Comparison of ENCODE assay signal across 7 cellular contexts in the genomic region with DNA sequence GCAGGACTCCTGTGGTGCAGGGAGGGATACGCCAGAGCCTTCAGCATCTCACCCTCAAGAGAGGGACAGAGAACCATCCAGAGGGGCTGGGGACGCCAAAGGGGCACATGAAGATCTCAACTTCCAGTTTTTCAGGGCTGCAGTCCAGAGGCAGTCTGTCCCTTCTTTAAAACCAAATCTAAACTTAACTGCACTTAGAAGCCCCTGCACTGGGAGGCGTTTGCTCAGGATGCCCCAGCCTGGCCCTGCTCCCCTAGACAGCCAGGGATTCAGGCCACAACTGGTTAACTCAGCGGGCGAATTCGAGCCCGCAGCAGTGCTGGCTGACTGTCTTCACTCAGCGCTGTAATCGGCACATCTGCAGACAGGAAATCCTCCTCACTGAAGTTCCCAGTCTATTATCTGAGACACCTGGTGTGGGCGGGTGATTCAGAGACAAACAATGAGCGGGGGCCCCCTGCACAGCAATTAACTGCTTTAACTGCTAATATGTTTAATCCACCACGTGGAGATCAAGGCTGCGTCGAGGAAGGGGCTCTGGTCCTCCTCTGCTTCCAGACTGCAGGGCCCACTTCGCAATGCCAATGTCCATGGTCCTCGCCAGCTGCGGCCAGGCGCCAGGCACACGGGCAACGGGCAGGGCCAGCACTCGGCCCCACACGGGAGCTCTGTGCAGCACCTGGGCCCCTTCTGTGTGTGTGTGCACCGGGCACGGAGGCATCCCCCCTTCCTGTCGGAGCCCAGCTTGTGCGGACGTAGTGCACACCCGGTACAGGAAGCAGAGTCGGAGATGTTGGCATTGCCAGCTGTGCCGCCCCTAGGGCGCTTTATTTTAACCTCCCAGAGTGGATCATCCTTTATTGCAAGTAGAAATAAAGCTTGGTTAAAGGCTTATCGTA. TPM values are rescaled to one million over a fixed set of nuclear protein-coding genes. Genes with fewer than 3 reads are reported as not detected.
DNase-seq lines count a peak whose midpoint lies in the region; ATAC-seq, FAIRE-seq and TF ChIP-seq lines count a peak whose summit lies in the region.

No MANE protein-coding gene starts in this region.

- intact Hi-C loops in K562 (cut with micrococcal nuclease) = loop anchor here (5.0 kb wide), 2 partner anchors 134 to 159 kb away; no protein-coding TSS in a partner anchor

- peak overlapping the region; percentile 49 for H3K4me2 ChIP-seq in K562 (ENCODE audit: insufficient read depth, low read length)

- peak overlapping the region; percentile 25 for H2AFZ ChIP-seq in K562 (ENCODE audit: low read depth, low read length)

- TF ChIP-seq EP300 in K562 (IDR thresholded peaks at IDR 0.05; ENCODE audit: low read length) = peak; percentile 99

- peaks cover 34% of the 10 kb centered on the region for H4K20me1 ChIP-seq in K562 (replicated peaks; ENCODE audit: control insufficient read depth, insufficient read depth, low read length)

- peaks cover 13% of the 10 kb centered on the region; the same call in 1 of the 3 replicates for H3K36me3 ChIP-seq in K562 (ENCODE audit: control insufficient read depth, insufficient read depth, low read length)
- peaks cover 0 to 16% of the 10 kb centered on the region in 2 donors for H3K36me3 ChIP-seq in lung (ENCODE audit: control insufficient read depth in 2 of 2, insufficient read depth in 2 of 2, low read length in 2 of 2)

- H3K27ac ChIP-seq in K562 (ENCODE audit: extremely low read depth, low read depth, low read length) (peak overlapping the region; percentile 46; the same call in 2 of the 3 replicates), lung (ENCODE audit: low read depth in 1 of 2, low read length in 1 of 2) (peak overlapping the region in 1 of 2 donors; percentile 43)

- DNase-seq in NCI-H1092 (lab: John Stamatoyannopoulos, UW) (peak; percentile 48), T-helper 9 cell (peak; percentile 64), K562 (ENCODE audit: extremely low read depth in 1 of 4, low spot score in 3 of 4) (peak; percentile 98 to 99 (median 98)), lung (ENCODE audit: low spot score) (no peak), midbrain (lab: John Stamatoyannopoulos, UW) (no peak)
- peak; percentile 67 to 68 for DNase-seq in stimulated activated CD8-positive, alpha-beta memory T cell treated with anti-CD3 and anti-CD28 coated beads, Interleukin-15, amount 100 ng/mL, for 48 hours (ENCODE audit: low read depth in 2 of 2)

- peaks cover 24 to 62% of the 10 kb centered on the region in 2 experiments for H3K4me1 ChIP-seq in K562 (replicated peaks in 1 of 2; ENCODE audit: control insufficient read depth in 2 of 2, insufficient read depth in 2 of 2, low read length in 2 of 2)
- peaks cover 0 to 15% of the 10 kb centered on the region in 2 donors for H3K4me1 ChIP-seq in lung (ENCODE audit: control insufficient read depth in 2 of 2, insufficient read depth in 2 of 2, low read length in 2 of 2)

- POLR2A ChIA-PET in K562 (lab: Yijun Ruan, JAX) = interaction anchor here (0.7 to 11.1 kb wide), 12 partner anchors 10 to 1978 kb away, joined by 3 to 141 read pairs (median 4); no protein-coding TSS in a partner anchor

- H3K4me3 ChIP-seq in K562 = no peak overlapping the region
- no peak overlapping the region for H3K4me3 ChIP-seq in lung

- H3K9me3 ChIP-seq in K562 (replicated peaks; ENCODE audit: control insufficient read depth, insufficient read depth, low read depth, low read length) (no peaks in the 10 kb centered on the region), lung (ENCODE audit: control insufficient read depth in 2 of 2, insufficient read depth in 1 of 2, low read length in 1 of 2) (no peaks in the 10 kb centered on the region)

- peak; percentile 97 for FAIRE-seq in K562 (lab: Jason Lieb, UNC)

- TF ChIP-seq CTCF in K562 (IDR thresholded peaks at IDR 0.05 in 2 of 3, conservative IDR thresholded peaks at IDR 0.05 in 1 of 3; ENCODE audit: insufficient read depth in 2 of 3, low read depth in 1 of 3, low read length in 3 of 3) (peak in 2 of 3 experiments; percentile 9 to 33; a peak in 2 of 6 replicates), lung (IDR thresholded peaks at IDR 0.05; ENCODE audit: control extremely low read depth, extremely low read depth) (no peak)

- no peaks in the 10 kb centered on the region for H3K79me2 ChIP-seq in K562 (ENCODE audit: control insufficient read depth, insufficient read depth, low read length)

- ATAC-seq in K562 (peak; percentile 92), lung (ENCODE audit: insufficient read depth, low FRiP score) (peak; percentile 12)

- peak overlapping the region; percentile 1 to 77; a peak in 3 of 4 replicates for H3K9ac ChIP-seq in K562 (ENCODE audit: insufficient read depth in 1 of 2, low read depth in 2 of 2, low read length in 2 of 2)

- H3K27me3 ChIP-seq in K562 (ENCODE audit: control insufficient read depth in 2 of 2, insufficient read depth in 2 of 2, low read length in 2 of 2) = no peaks in the 10 kb centered on the region
- no peaks in the 10 kb centered on the region for H3K27me3 ChIP-seq in lung (ENCODE audit: control insufficient read depth, insufficient read depth)

- no TSS peak for BruUV-seq in K562 (replicated peaks; lab: Mats Ljungman, UMichigan)

- TF ChIP-seq POLR2A in GM18951 (IDR thresholded peaks at IDR 0.05; ENCODE audit: extremely low read depth, insufficient read depth, insufficient read length) = peak; percentile 15
- TF ChIP-seq POLR2A in K562 (conservative IDR thresholded peaks at IDR 0.05) = no peak; the same call in 1 of the 2 replicates

- CTCF ChIA-PET in K562 (lab: Yijun Ruan, JAX; ENCODE audit: low intra/inter-chr PET ratio) = no interaction called here

- peak in 1 of 2 experiments; percentile 54; a peak in 2 of 4 replicates for TF ChIP-seq RAD21 in K562 (CRISPR knock-in tag; conservative IDR thresholded peaks at IDR 0.05 in 1 of 2, IDR thresholded peaks at IDR 0.05 in 1 of 2)

- 18% methylated on average over 32 of the region's 32 CpGs for WGBS in K562 (ENCODE audit: insufficient coverage, low coverage, missing lambda C conversion rate)
- WGBS in lung, 2 donors = 12 to 37% methylated on average over 32 of the region's 32 CpGs

- in situ Hi-C loops in GM18951 (cut with MboI; ENCODE audit: low sequenced_read_pairs, unreplicated experiment) (no loop called here), K562 (cut with MboI) (no loop called here)

- peaks cover 12% of the 10 kb centered on the region for H3K9me1 ChIP-seq in K562 (ENCODE audit: control insufficient read depth, insufficient read depth, low read length)

RNA-seq across cellular contexts. Expression of a gene that starts 36.9 kb away (rescaled TPM):
- 5.3 and 21.3 TPM in 2 replicates for total RNA-seq in K562 (2011; cell fraction: chromatin; rRNA removed; ENCODE audit: low replicate concordance)
- 21.8 and 25.5 TPM in 2 replicates for total RNA-seq in K562 (2011; cell fraction: nucleolus; rRNA removed)
- 7.3 and 7.8 TPM in 2 replicates for total RNA-seq in K562 (2011; cell fraction: nucleoplasm; rRNA removed)
- total RNA-seq in K562 (2014; rRNA removed) (48.9 and 69.1 TPM in 2 replicates), K562 (2014; rRNA removed; fragmentation: Illumina TruSeq; extraction: Trizol) (0.57 and 0.84 TPM in 2 replicates), K562 (2015; rRNA removed; fragmentation: Illumina TruSeq; extraction: Trizol) (17.8 and 20.6 TPM in 2 replicates), K562 (2021) (50.5 and 55.3 TPM in 2 replicates), lung (1 to 10 TPM; 4.5 to 9.3 TPM)
- polyA plus RNA-seq in K562 (2011; rRNA removed) (10.2 and 35.0 TPM in 2 replicates), K562 (2014; fragmentation: Illumina TruSeq; extraction: Trizol) (1.9 and 18.0 TPM in 2 replicates), K562 (2014; fragmentation: Nextera tagmentation; extraction: Ambion mirVana) (1 to 10 TPM in 1 of 2 experiments, under 1 TPM in 1; 0.56 to 3.5 TPM), K562 (2014; rRNA removed) (40.7 and 41.3 TPM in 2 replicates), lung (1 to 10 TPM; 5.1 to 8.3 TPM)
- 37.2 and 43.8 TPM in 2 replicates for polyA plus RNA-seq in K562 (2011; cell fraction: cytosol; rRNA removed)
- polyA plus RNA-seq in K562 (2011; cell fraction: nucleus; rRNA removed) = 33.2 and 43.3 TPM in 2 replicates
- polyA plus RNA-seq in K562 (2012) = 42.2 and 62.2 TPM in 2 replicates
- 2.8 and 3.7 TPM in 2 replicates for polyA minus RNA-seq in K562 (2011; rRNA and poly(A)+ RNA removed)
- polyA minus RNA-seq in K562 (2011; cell fraction: cytosol; rRNA and poly(A)+ RNA removed) = 13.2 and 33.0 TPM in 2 replicates
- 12.0 and 14.3 TPM in 2 replicates for polyA minus RNA-seq in K562 (2011; cell fraction: nucleus; rRNA and poly(A)+ RNA removed)

RNA-seq across cellular contexts. Expression of a gene that starts 36.9 kb away (rescaled TPM):
- 82.4 and 192 TPM in 2 replicates for total RNA-seq in K562 (2011; cell fraction: chromatin; rRNA removed; ENCODE audit: low replicate concordance)
- 134 and 166 TPM in 2 replicates for total RNA-seq in K562 (2011; cell fraction: nucleolus; rRNA removed)
- total RNA-seq in K562 (2011; cell fraction: nucleoplasm; rRNA removed) = 107 and 110 TPM in 2 replicates
- total RNA-seq in K562 (2014; rRNA removed) = 32.5 and 42.0 TPM in 2 replicates
- total RNA-seq in K562 (2014; rRNA removed; fragmentation: Illumina TruSeq; extraction: Trizol) = 16.3 and 19.8 TPM in 2 replicates
- 26.2 and 28.8 TPM in 2 replicates for total RNA-seq in K562 (2015; rRNA removed; fragmentation: Illumina TruSeq; extraction: Trizol)
- total RNA-seq in K562 (2021) = 75.4 and 75.5 TPM in 2 replicates
- polyA plus RNA-seq in K562 (2011; rRNA removed) = 32.7 and 82.6 TPM in 2 replicates
- polyA plus RNA-seq in K562 (2011; cell fraction: cytosol; rRNA removed) = 68.8 and 74.9 TPM in 2 replicates
- 124 and 157 TPM in 2 replicates for polyA plus RNA-seq in K562 (2011; cell fraction: nucleus; rRNA removed)
- polyA plus RNA-seq in K562 (2012) = 40.3 and 56.9 TPM in 2 replicates
- 39.2 and 40.1 TPM in 2 replicates for polyA plus RNA-seq in K562 (2014; fragmentation: Illumina TruSeq; extraction: Trizol)
- polyA plus RNA-seq in K562 (2014; fragmentation: Nextera tagmentation; extraction: Ambion mirVana) = 10 to 100 TPM; 23.6 to 33.7 TPM
- polyA plus RNA-seq in K562 (2014; rRNA removed) = 28.2 and 31.2 TPM in 2 replicates
- 49.5 and 66.5 TPM in 2 replicates for polyA minus RNA-seq in K562 (2011; rRNA and poly(A)+ RNA removed)
- 31.7 and 46.0 TPM in 2 replicates for polyA minus RNA-seq in K562 (2011; cell fraction: cytosol; rRNA and poly(A)+ RNA removed)
- 42.7 and 85.4 TPM in 2 replicates for polyA minus RNA-seq in K562 (2011; cell fraction: nucleus; rRNA and poly(A)+ RNA removed)
- total RNA-seq in lung = 10 to 100 TPM; 11.4 to 22.7 TPM
- 10 to 100 TPM in 1 of 2 donors, 1 to 10 TPM in 1; 7.4 to 11.7 TPM for polyA plus RNA-seq in lung

RNA-seq across cellular contexts. Expression of a gene that starts 50.0 kb away (rescaled TPM):
- 125 and 360 TPM in 2 replicates for total RNA-seq in K562 (2011; cell fraction: chromatin; rRNA removed; ENCODE audit: low replicate concordance)
- total RNA-seq in K562 (2011; cell fraction: nucleolus; rRNA removed) = 500 and 649 TPM in 2 replicates
- total RNA-seq in K562 (2011; cell fraction: nucleoplasm; rRNA removed) = 301 and 358 TPM in 2 replicates
- total RNA-seq in K562 (2014; rRNA removed) = 334 and 497 TPM in 2 replicates
- total RNA-seq in K562 (2014; rRNA removed; fragmentation: Illumina TruSeq; extraction: Trizol) = 29.4 and 46.3 TPM in 2 replicates
- total RNA-seq in K562 (2015; rRNA removed; fragmentation: Illumina TruSeq; extraction: Trizol) = 155 and 156 TPM in 2 replicates
- total RNA-seq in K562 (2021) = 348 and 351 TPM in 2 replicates
- polyA plus RNA-seq in K562 (2011; rRNA removed) = 185 and 498 TPM in 2 replicates
- polyA plus RNA-seq in K562 (2011; cell fraction: cytosol; rRNA removed) = 652 and 657 TPM in 2 replicates
- 321 and 432 TPM in 2 replicates for polyA plus RNA-seq in K562 (2011; cell fraction: nucleus; rRNA removed)
- 279 and 699 TPM in 2 replicates for polyA plus RNA-seq in K562 (2012)
- 108 and 305 TPM in 2 replicates for polyA plus RNA-seq in K562 (2014; fragmentation: Illumina TruSeq; extraction: Trizol)
- polyA plus RNA-seq in K562 (2014; fragmentation: Nextera tagmentation; extraction: Ambion mirVana) = 10 to 100 TPM; 12.5 to 39.6 TPM
- 263 and 317 TPM in 2 replicates for polyA plus RNA-seq in K562 (2014; rRNA removed)
- 92.9 and 123 TPM in 2 replicates for polyA minus RNA-seq in K562 (2011; rRNA and poly(A)+ RNA removed)
- polyA minus RNA-seq in K562 (2011; cell fraction: cytosol; rRNA and poly(A)+ RNA removed) = 148 and 344 TPM in 2 replicates
- 63.8 and 154 TPM in 2 replicates for polyA minus RNA-seq in K562 (2011; cell fraction: nucleus; rRNA and poly(A)+ RNA removed)
- 100 to 1,000 TPM; 147 to 218 TPM for total RNA-seq in lung
- polyA plus RNA-seq in lung = 100 to 1,000 TPM; 198 to 272 TPM

RNA-seq across cellular contexts. Expression of a gene that starts 50.0 kb away (rescaled TPM):
- 156 and 367 TPM in 2 replicates for total RNA-seq in K562 (2011; cell fraction: chromatin; rRNA removed; ENCODE audit: low replicate concordance)
- 176 and 216 TPM in 2 replicates for total RNA-seq in K562 (2011; cell fraction: nucleolus; rRNA removed)
- total RNA-seq in K562 (2011; cell fraction: nucleoplasm; rRNA removed) = 160 and 165 TPM in 2 replicates
- total RNA-seq in K562 (2014; rRNA removed) (49.4 and 60.7 TPM in 2 replicates), K562 (2014; rRNA removed; fragmentation: Illumina TruSeq; extraction: Trizol) (25.1 and 32.6 TPM in 2 replicates), K562 (2015; rRNA removed; fragmentation: Illumina TruSeq; extraction: Trizol) (45.9 and 50.4 TPM in 2 replicates), K562 (2021) (78.2 and 80.2 TPM in 2 replicates), lung (10 to 100 TPM; 20.3 to 41.1 TPM)
- polyA plus RNA-seq in K562 (2011; rRNA removed) (50.2 and 93.6 TPM in 2 replicates), K562 (2014; fragmentation: Illumina TruSeq; extraction: Trizol) (45.0 and 66.1 TPM in 2 replicates), K562 (2014; fragmentation: Nextera tagmentation; extraction: Ambion mirVana) (1 to 10 TPM; 3.3 to 4.4 TPM), K562 (2014; rRNA removed) (52.5 and 57.0 TPM in 2 replicates), lung (10 to 100 TPM; 23.3 to 59.2 TPM)
- 84.2 and 98.0 TPM in 2 replicates for polyA plus RNA-seq in K562 (2011; cell fraction: cytosol; rRNA removed)
- 148 and 181 TPM in 2 replicates for polyA plus RNA-seq in K562 (2011; cell fraction: nucleus; rRNA removed)
- 83.1 and 83.5 TPM in 2 replicates for polyA plus RNA-seq in K562 (2012)
- 44.4 and 47.5 TPM in 2 replicates for polyA minus RNA-seq in K562 (2011; rRNA and poly(A)+ RNA removed)
- polyA minus RNA-seq in K562 (2011; cell fraction: cytosol; rRNA and poly(A)+ RNA removed) = 55.3 and 75.6 TPM in 2 replicates
- 57.4 and 103 TPM in 2 replicates for polyA minus RNA-seq in K562 (2011; cell fraction: nucleus; rRNA and poly(A)+ RNA removed)

Comparison
In these comparisons a context has a peak if more than half of its experiments do, and no peak if none do; other contexts are left out.
1. DNase-seq: peak in NCI-H1092 (single experiment), T-helper 9 cell (single experiment), K562 (4 of 4) and stimulated activated CD8-positive, alpha-beta memory T cell treated with anti-CD3 and anti-CD28 coated beads, Interleukin-15, amount 100 ng/mL, for 48 hours (2 of 2); none in lung (single experiment) and midbrain (single experiment).